ENCODE assay signal across 2 cellular contexts in genomic region chr1:242743983-242744780, GRCh38.
TF ChIP-seq lines count a peak whose summit lies in the region.

No MANE protein-coding gene starts in this region.

TF ChIP-seq in GM23338, 12 proteins besides CTCF, POLR2A, EP300 and RAD21:
- no peak for TF ChIP-seq ETS1 (IDR thresholded peaks at IDR 0.05)
- no peak for TF ChIP-seq STAT1 (IDR thresholded peaks at IDR 0.05; ENCODE audit: unreplicated experiment)
- no peak for TF ChIP-seq EZH2phosphoT487 (IDR thresholded peaks at IDR 0.05; ENCODE audit: unreplicated experiment)
- TF ChIP-seq ZNF114 (CRISPR knock-in tag; IDR thresholded peaks at IDR 0.05) = no peak
- TF ChIP-seq POLR2AphosphoS5 (IDR thresholded peaks at IDR 0.05; ENCODE audit: low read depth) = no peak
- TF ChIP-seq CREB1 (CRISPR knock-in tag; IDR thresholded peaks at IDR 0.05; ENCODE audit: low read depth) = no peak
- no peak for TF ChIP-seq REST (IDR thresholded peaks at IDR 0.05; ENCODE audit: unreplicated experiment)
- TF ChIP-seq JUNB (IDR thresholded peaks at IDR 0.05; ENCODE audit: unreplicated experiment) = no peak
- TF ChIP-seq EZH2 (IDR thresholded peaks at IDR 0.05; ENCODE audit: low read depth, unreplicated experiment) = no peak
- TF ChIP-seq NANOG (IDR thresholded peaks at IDR 0.05; ENCODE audit: borderline replicate concordance) = no peak
- no peak for TF ChIP-seq ZNF331 (CRISPR knock-in tag; IDR thresholded peaks at IDR 0.05; ENCODE audit: low read depth)
- no peak for TF ChIP-seq ZNF462 (CRISPR knock-in tag; IDR thresholded peaks at IDR 0.05)

TF ChIP-seq in neural cell, 6 proteins besides CTCF, POLR2A, EP300 and RAD21 (continued from another document):
- TF ChIP-seq REST (IDR thresholded peaks at IDR 0.05; ENCODE audit: borderline replicate concordance) = no peak
- no peak for TF ChIP-seq SMC3 (conservative IDR thresholded peaks at IDR 0.05; ENCODE audit: poor library complexity)
- TF ChIP-seq TAF1 (IDR thresholded peaks at IDR 0.05; ENCODE audit: low read depth) = no peak
